21 cellular contexts compared by ENCODE assay signal in genomic region chr1:219564072-219564471, GRCh38. TPM values are rescaled to one million over a fixed set of nuclear protein-coding genes. Genes with fewer than 3 reads are reported as not detected.
DNase-seq lines count a peak whose midpoint lies in the region; ATAC-seq and TF ChIP-seq lines count a peak whose summit lies in the region.
"Had no signal": no experiment of that assay in that cellular context is flagged by ENCODE, and none has a peak within 500 bp of the region (broad histone marks: within the 10 kb centered on the region; RNA-seq: fewer than 3 reads in every experiment).

No MANE protein-coding gene starts in this region.

- DNase-seq in NCI-H345 (lab: John Stamatoyannopoulos, UW) (peak; percentile 51), NCI-H345 treated with DMSO at 0.1 percent for 48 hours (lab: John Stamatoyannopoulos, UW; ENCODE audit: unreplicated experiment) (no peak), DMS53 (lab: John Stamatoyannopoulos, UW) (peak; percentile 94), NCI-H748 (lab: John Stamatoyannopoulos, UW; ENCODE audit: unreplicated experiment) (peak; percentile 96), left kidney (ENCODE audit: low read depth, low spot score) (peak; percentile 55), osteoblast (ENCODE audit: insufficient read length, low spot score, missing footprints) (no peak)
- DNase-seq: Caco-2; CD4-positive, CD25-positive, alpha-beta regulatory T cell; DMS153; GDM1; MV-4-11; NCI-H1105 treated with DMSO at 0.1 percent for 48 hours; NCI-H1694 treated with DMSO at 0.1 percent for 48 hours; NCI-H526; Peyer's patch; T1000 had no signal

- no peaks in the 10 kb centered on the region for H3K36me3 Mint-ChIP-seq in activated T-helper 17 cell treated with anti-CD3 and anti-CD28 coated beads, Interleukin-2, amount 50 U/mL, for 72 hours (ENCODE audit: low read depth)
- H3K36me3 Mint-ChIP-seq: CD4-positive, CD25-positive, alpha-beta regulatory T cell; IgD-negative memory B cell had no signal

- H2AFZ ChIP-seq in osteoblast (ENCODE audit: low read length), result no peak overlapping the region

- no peak overlapping the region for H3K4me3 ChIP-seq in osteoblast (ENCODE audit: insufficient read depth, low read length)
- H3K4me3 ChIP-seq: GM23338, HAP-1, Peyer's patch had no signal

- H3K36me3 ChIP-seq in osteoblast (ENCODE audit: insufficient read depth, low read length), result no peaks in the 10 kb centered on the region
- H3K36me3 ChIP-seq: HAP-1, Peyer's patch had no signal

- H3K27ac ChIP-seq in osteoblast (ENCODE audit: low read depth, low read length), result no peak overlapping the region
- H3K27ac ChIP-seq: Peyer's patch had no signal

- H3K4me1 Mint-ChIP-seq in activated T-helper 17 cell treated with anti-CD3 and anti-CD28 coated beads, Interleukin-2, amount 50 U/mL, for 72 hours, result no peaks in the 10 kb centered on the region
- H3K4me1 Mint-ChIP-seq: CD4-positive, CD25-positive, alpha-beta regulatory T cell; IgD-negative memory B cell had no signal

- H3K79me2 ChIP-seq in osteoblast (ENCODE audit: insufficient read depth, low read length), result no peaks in the 10 kb centered on the region

- H3K27me3 ChIP-seq in osteoblast (ENCODE audit: insufficient read depth, low read length), result peaks cover 4% of the 10 kb centered on the region
- H3K27me3 ChIP-seq: Peyer's patch had no signal

- H3K27me3 Mint-ChIP-seq in activated T-helper 17 cell treated with anti-CD3 and anti-CD28 coated beads, Interleukin-2, amount 50 U/mL, for 72 hours, result no peaks in the 10 kb centered on the region
- H3K27me3 Mint-ChIP-seq: CD4-positive, CD25-positive, alpha-beta regulatory T cell had no signal

- H4K20me1 ChIP-seq in osteoblast (ENCODE audit: insufficient read depth, low read length), result no peaks in the 10 kb centered on the region

- H3K4me1 ChIP-seq in osteoblast (ENCODE audit: insufficient read depth, low read length), result peaks cover 2% of the 10 kb centered on the region
- H3K4me1 ChIP-seq: Caco-2, Peyer's patch had no signal

- H3K4me3 Mint-ChIP-seq in activated T-helper 17 cell treated with anti-CD3 and anti-CD28 coated beads, Interleukin-2, amount 50 U/mL, for 72 hours, result no peak overlapping the region
- H3K4me3 Mint-ChIP-seq: CD4-positive, CD25-positive, alpha-beta regulatory T cell; GM23338; IgD-negative memory B cell; T-helper 1 cell treated with Interleukin-12 subunit alpha and Interleukin-12 subunit beta and Interleukin-4 antibody, amounts not matched to agents 30 μg/mL and 1 μg/mL, for 36 hours had no signal

- no peak overlapping the region for H3K27ac Mint-ChIP-seq in activated T-helper 17 cell treated with anti-CD3 and anti-CD28 coated beads, Interleukin-2, amount 50 U/mL, for 72 hours
- H3K27ac Mint-ChIP-seq: CD4-positive, CD25-positive, alpha-beta regulatory T cell; GM23338; IgD-negative memory B cell; T-helper 1 cell treated with Interleukin-12 subunit alpha and Interleukin-12 subunit beta and Interleukin-4 antibody, amounts not matched to agents 30 μg/mL and 1 μg/mL, for 36 hours had no signal

- no peaks in the 10 kb centered on the region for H3K9me3 ChIP-seq in osteoblast (ENCODE audit: low read depth, low read length)
- H3K9me3 ChIP-seq: Caco-2, HAP-1, Peyer's patch had no signal

- no peaks in the 10 kb centered on the region for H3K9me3 Mint-ChIP-seq in activated T-helper 17 cell treated with anti-CD3 and anti-CD28 coated beads, Interleukin-2, amount 50 U/mL, for 72 hours
- H3K9me3 Mint-ChIP-seq: GM23338; T-helper 1 cell treated with Interleukin-12 subunit alpha and Interleukin-12 subunit beta and Interleukin-4 antibody, amounts not matched to agents 30 μg/mL and 1 μg/mL, for 36 hours had no signal

- no peak for ATAC-seq in activated T-helper 17 cell treated with anti-CD3 and anti-CD28 coated beads, Interleukin-2, amount 50 U/mL, for 72 hours (replicated peaks)
- ATAC-seq: GM23338 had no signal

- no peak for TF ChIP-seq CTCF in osteoblast (IDR thresholded peaks at IDR 0.05; ENCODE audit: extremely low read depth, low read depth, low read length)

- H3K4me2 ChIP-seq in osteoblast (ENCODE audit: insufficient read depth, low read length), result no peak overlapping the region
- H3K4me2 ChIP-seq: GM23338 had no signal

RNA-seq across cellular contexts. Expression of gene ZC3H11B, which starts 48.8 kb away (rescaled TPM):
- under 1 TPM in 1 of 2 donors, not detected in 1; 0.32 TPM for total RNA-seq in activated T-helper 17 cell treated with anti-CD3 and anti-CD28 coated beads, Interleukin-2, amount 50 U/mL, for 72 hours
- total RNA-seq in osteoblast, result under 0.01 TPM in 2 replicates
- total RNA-seq: Caco-2; CD4-positive, CD25-positive, alpha-beta regulatory T cell had no signal

Comparison
In these comparisons a context has a peak if more than half of its experiments do, and no peak if none do; other contexts are left out.
1. DNase-seq: peak in NCI-H345 (single experiment), DMS53 (single experiment), NCI-H748 (single experiment) and left kidney (single experiment); none in NCI-H345 treated with DMSO at 0.1 percent for 48 hours (single experiment) and osteoblast (single experiment).